ENCODE assay signal across 26 cellular contexts in the genomic region with DNA sequence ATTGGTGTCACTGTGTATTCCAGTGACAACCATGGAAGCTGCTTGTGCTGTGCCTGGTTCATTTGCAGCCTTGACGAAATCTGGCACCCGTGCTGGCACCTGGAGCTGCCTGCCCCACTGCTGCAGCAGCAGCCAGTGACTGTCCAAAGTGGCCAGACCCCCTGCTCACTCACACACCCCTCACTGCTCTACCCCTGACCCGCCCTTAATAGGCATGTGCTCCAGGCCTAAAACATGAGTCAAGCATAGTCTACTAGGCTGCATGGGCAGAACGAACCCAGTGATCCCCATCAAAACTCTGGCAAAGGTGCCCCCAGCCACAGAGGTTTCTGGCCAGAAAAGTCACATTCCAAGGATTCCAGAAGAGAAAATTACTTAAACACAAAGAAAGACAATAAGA. TPM values are rescaled to one million over a fixed set of nuclear protein-coding genes. Genes with fewer than 3 reads are reported as not detected.
"Had no signal": no experiment of that assay in that cellular context is flagged by ENCODE, and none has a peak within 500 bp of the region (broad histone marks: within the 10 kb centered on the region; RNA-seq: fewer than 3 reads in every experiment).

No MANE protein-coding gene starts in this region.

- H3K4me1 Mint-ChIP-seq: activated CD4-positive, alpha-beta memory T cell treated with anti-CD3 and anti-CD28 coated beads, Interleukin-2, amount 10 ng/mL, durations not matched to agents 7 days and 5 days; activated CD4-positive, alpha-beta T cell treated with anti-CD3 and anti-CD28 coated beads for 36 hours; activated naive CD4-positive, alpha-beta T cell treated with anti-CD3 and anti-CD28 coated beads, Interleukin-2, amount 50 U/mL, for 24 hours had no signal

- H3K27me3 Mint-ChIP-seq: activated CD4-positive, alpha-beta T cell treated with anti-CD3 and anti-CD28 coated beads for 36 hours had no signal

- H3K4me3 Mint-ChIP-seq: activated CD4-positive, alpha-beta memory T cell treated with anti-CD3 and anti-CD28 coated beads, Interleukin-2, amount 10 ng/mL, durations not matched to agents 7 days and 5 days; activated CD4-positive, alpha-beta T cell treated with anti-CD3 and anti-CD28 coated beads for 36 hours; activated naive CD4-positive, alpha-beta T cell treated with anti-CD3 and anti-CD28 coated beads, Interleukin-2, amount 50 U/mL, for 24 hours had no signal

- ATAC-seq: activated CD4-positive, alpha-beta T cell treated with anti-CD3 and anti-CD28 coated beads for 36 hours had no signal

- H3K27ac Mint-ChIP-seq: activated CD4-positive, alpha-beta memory T cell treated with anti-CD3 and anti-CD28 coated beads, Interleukin-2, amount 10 ng/mL, durations not matched to agents 7 days and 5 days; activated CD4-positive, alpha-beta T cell treated with anti-CD3 and anti-CD28 coated beads for 36 hours; activated naive CD4-positive, alpha-beta T cell treated with anti-CD3 and anti-CD28 coated beads, Interleukin-2, amount 50 U/mL, for 24 hours had no signal

- H3K9me3 Mint-ChIP-seq: activated CD4-positive, alpha-beta memory T cell treated with anti-CD3 and anti-CD28 coated beads, Interleukin-2, amount 10 ng/mL, durations not matched to agents 7 days and 5 days; activated naive CD4-positive, alpha-beta T cell treated with anti-CD3 and anti-CD28 coated beads, Interleukin-2, amount 50 U/mL, for 24 hours had no signal

- H3K36me3 Mint-ChIP-seq: activated naive CD4-positive, alpha-beta T cell treated with anti-CD3 and anti-CD28 coated beads, Interleukin-2, amount 50 U/mL, for 24 hours had no signal

- DNase-seq: activated CD4-positive, alpha-beta memory T cell treated with anti-CD3 and anti-CD28 coated beads, Interleukin-2, amount 10 ng/mL, durations not matched to agents 7 days and 5 days; activated CD4-positive, alpha-beta T cell treated with anti-CD3 and anti-CD28 coated beads for 36 hours; activated CD4-positive, alpha-beta T cell treated with anti-CD3 and anti-CD28 coated beads, Interleukin-2, amount 50 U/mL, for 1 hour; activated effector memory CD4-positive, alpha-beta T cell treated with Interleukin-2 at 50 U/mL for 16 hours; activated naive CD4-positive, alpha-beta T cell; activated T-cell treated with anti-CD3 and anti-CD28 coated beads for 4 hours; aorta; caudate nucleus; MM.1S; NCI-H1105; NCI-H1436; NCI-H1694 treated with DMSO at 0.1 percent for 48 hours; NCI-H2029 treated with DMSO at 0.1 percent for 48 hours; NCI-H510A treated with DMSO at 0.1 percent for 48 hours; NCI-H69; NK-92 treated with Interleukin-12 subunit alpha and Interleukin-12 subunit beta, amount 100 ng/mL, for 24 hours; PC-9; Right ventricle myocardium superior; SJCRH30; SK-N-SH; T-helper 1 cell; WERI-Rb-1 had no signal

RNA-seq across cellular contexts. Expression of a gene that starts 7.7 kb away (rescaled TPM):
- total RNA-seq: activated CD4-positive, alpha-beta memory T cell treated with anti-CD3 and anti-CD28 coated beads, Interleukin-2, amount 10 ng/mL, durations not matched to agents 7 days and 5 days; activated CD4-positive, alpha-beta T cell treated with anti-CD3 and anti-CD28 coated beads for 36 hours; activated CD8-positive, alpha-beta memory T cell treated with anti-CD3 and anti-CD28 coated beads for 36 hours; aorta; breast epithelium; PC-9; Right ventricle myocardium superior; T-helper 2 cell treated with Interferon-gamma antibody and Interleukin-4, amounts not matched to agents 100 ng/mL and 5 ng/mL, for 36 hours had no signal

RNA-seq across cellular contexts. Expression of a gene that starts 25.4 kb away (rescaled TPM):
- total RNA-seq: activated CD4-positive, alpha-beta memory T cell treated with anti-CD3 and anti-CD28 coated beads, Interleukin-2, amount 10 ng/mL, durations not matched to agents 7 days and 5 days; activated CD4-positive, alpha-beta T cell treated with anti-CD3 and anti-CD28 coated beads for 36 hours; activated CD8-positive, alpha-beta memory T cell treated with anti-CD3 and anti-CD28 coated beads for 36 hours; aorta; breast epithelium; PC-9; Right ventricle myocardium superior; SJCRH30; T-helper 2 cell treated with Interferon-gamma antibody and Interleukin-4, amounts not matched to agents 100 ng/mL and 5 ng/mL, for 36 hours had no signal

RNA-seq across cellular contexts. Expression of a gene that starts 32.3 kb away (rescaled TPM):
- total RNA-seq: activated CD4-positive, alpha-beta memory T cell treated with anti-CD3 and anti-CD28 coated beads, Interleukin-2, amount 10 ng/mL, durations not matched to agents 7 days and 5 days; activated CD4-positive, alpha-beta T cell treated with anti-CD3 and anti-CD28 coated beads for 36 hours; activated CD8-positive, alpha-beta memory T cell treated with anti-CD3 and anti-CD28 coated beads for 36 hours; aorta; breast epithelium; PC-9; Right ventricle myocardium superior; SJCRH30; T-helper 2 cell treated with Interferon-gamma antibody and Interleukin-4, amounts not matched to agents 100 ng/mL and 5 ng/mL, for 36 hours had no signal

RNA-seq across cellular contexts. Expression of a gene that starts 49.6 kb away (rescaled TPM):
- total RNA-seq: activated CD4-positive, alpha-beta memory T cell treated with anti-CD3 and anti-CD28 coated beads, Interleukin-2, amount 10 ng/mL, durations not matched to agents 7 days and 5 days; activated CD4-positive, alpha-beta T cell treated with anti-CD3 and anti-CD28 coated beads for 36 hours; activated CD8-positive, alpha-beta memory T cell treated with anti-CD3 and anti-CD28 coated beads for 36 hours; aorta; breast epithelium; PC-9; Right ventricle myocardium superior; SJCRH30; T-helper 2 cell treated with Interferon-gamma antibody and Interleukin-4, amounts not matched to agents 100 ng/mL and 5 ng/mL, for 36 hours had no signal

RNA-seq across cellular contexts. Expression of a gene that starts 52.9 kb away (rescaled TPM):
- total RNA-seq: activated CD4-positive, alpha-beta memory T cell treated with anti-CD3 and anti-CD28 coated beads, Interleukin-2, amount 10 ng/mL, durations not matched to agents 7 days and 5 days; activated CD4-positive, alpha-beta T cell treated with anti-CD3 and anti-CD28 coated beads for 36 hours; activated CD8-positive, alpha-beta memory T cell treated with anti-CD3 and anti-CD28 coated beads for 36 hours; aorta; breast epithelium; PC-9; Right ventricle myocardium superior; SJCRH30; T-helper 2 cell treated with Interferon-gamma antibody and Interleukin-4, amounts not matched to agents 100 ng/mL and 5 ng/mL, for 36 hours had no signal
